Comparison of ENCODE assay signal across 1 cellular context in genomic region chr2:16662440-16662839, GRCh38.
TF ChIP-seq lines count a peak whose summit lies in the region.

No MANE protein-coding gene starts in this region.

TF ChIP-seq in IMR-90, 13 proteins besides CTCF, POLR2A, EP300 and RAD21 (continued from another document):
- TF ChIP-seq MAFK (IDR thresholded peaks at IDR 0.05; ENCODE audit: low read depth, low read length) (no peak), CEBPB (IDR thresholded peaks at IDR 0.05; ENCODE audit: low read depth, low read length) (no peak), BHLHE40 (IDR thresholded peaks at IDR 0.05; ENCODE audit: low read depth, low read length) (no peak), ELK1 (IDR thresholded peaks at IDR 0.05; ENCODE audit: borderline replicate concordance, low read depth, low read length) (no peak), FOS (IDR thresholded peaks at IDR 0.05; ENCODE audit: low read depth, low read length) (no peak), SMC3 (IDR thresholded peaks at IDR 0.05; ENCODE audit: low read depth, low read length) (no peak), RFX5 (IDR thresholded peaks at IDR 0.05; ENCODE audit: low read depth, low read length) (no peak), RCOR1 (IDR thresholded peaks at IDR 0.05; ENCODE audit: insufficient replicate concordance, low read length) (no peak), NFE2L2 (IDR thresholded peaks at IDR 0.05; ENCODE audit: low read depth, low read length) (no peak)
TF ChIP-seq in IMR-90: peak in this region for 0.
